Comparison of ENCODE assay signal across 2 cellular contexts in the genomic region with DNA sequence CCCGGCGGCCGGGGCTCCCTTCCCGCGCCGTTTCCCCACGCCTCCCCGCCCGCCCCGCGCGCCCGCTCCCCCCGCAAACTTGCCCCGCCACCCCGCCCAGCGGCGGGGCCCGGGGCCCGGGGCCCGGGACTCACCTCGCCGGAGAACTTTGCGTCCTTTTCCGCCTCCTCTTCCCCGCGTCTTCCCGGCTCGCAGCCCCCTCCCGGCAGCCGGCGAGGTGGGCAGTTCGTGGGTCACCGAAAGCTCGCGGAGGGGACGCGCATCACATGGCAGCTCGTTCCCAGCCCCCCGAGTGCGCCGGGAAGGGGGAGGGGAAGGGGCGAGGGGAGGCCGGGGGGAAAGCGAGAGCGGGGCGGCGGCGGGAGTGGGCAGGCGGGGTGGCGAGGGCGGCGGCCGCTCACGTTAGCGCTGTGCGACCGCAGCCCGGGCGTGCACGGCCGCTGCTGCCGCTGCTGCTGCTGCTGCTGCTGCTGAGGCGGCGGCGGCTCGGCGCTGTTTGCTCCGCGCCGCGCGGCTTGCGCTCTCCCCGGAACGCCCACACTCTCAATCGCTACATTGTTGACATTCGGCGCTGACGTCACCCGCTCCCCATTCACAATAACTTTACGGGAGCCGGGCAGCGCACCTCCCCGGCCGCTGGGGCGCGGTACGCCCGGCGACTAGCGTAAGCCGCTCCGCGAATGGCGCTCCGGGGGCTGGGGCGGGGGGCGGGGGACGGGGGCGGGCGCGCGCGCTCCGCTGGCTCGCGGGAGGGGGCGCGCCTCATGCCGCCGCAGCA.
TF ChIP-seq lines count a peak whose summit lies in the region.

A gene (minus strand): TSS at position 498 of the 778 bp plus-strand sequence. CDS start 287,999 bp downstream, outside the sequence.

TF ChIP-seq in A549, 52 proteins besides CTCF, POLR2A, EP300 and RAD21 (continued from another document):
- TF ChIP-seq, protein P1, sequence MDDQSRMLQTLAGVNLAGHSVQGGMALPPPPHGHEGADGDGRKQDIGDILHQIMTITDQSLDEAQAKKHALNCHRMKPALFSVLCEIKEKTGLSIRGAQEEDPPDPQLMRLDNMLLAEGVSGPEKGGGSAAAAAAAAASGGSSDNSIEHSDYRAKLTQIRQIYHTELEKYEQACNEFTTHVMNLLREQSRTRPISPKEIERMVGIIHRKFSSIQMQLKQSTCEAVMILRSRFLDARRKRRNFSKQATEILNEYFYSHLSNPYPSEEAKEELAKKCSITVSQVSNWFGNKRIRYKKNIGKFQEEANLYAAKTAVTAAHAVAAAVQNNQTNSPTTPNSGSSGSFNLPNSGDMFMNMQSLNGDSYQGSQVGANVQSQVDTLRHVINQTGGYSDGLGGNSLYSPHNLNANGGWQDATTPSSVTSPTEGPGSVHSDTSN (IDR thresholded peaks at IDR 0.05) = no peak
- TF ChIP-seq HOXB13 (CRISPR knock-in tag; IDR thresholded peaks at IDR 0.05; ENCODE audit: low read depth) (no peak), NPAS2 (CRISPR knock-in tag; IDR thresholded peaks at IDR 0.05; ENCODE audit: borderline replicate concordance) (no peak), FOXS1 (CRISPR knock-in tag; IDR thresholded peaks at IDR 0.05) (no peak), JUN (IDR thresholded peaks at IDR 0.05) (no peak), CEBPB (IDR thresholded peaks at IDR 0.05) (no peak), TP53 (CRISPR knock-in tag; IDR thresholded peaks at IDR 0.05) (no peak), GATA3 (IDR thresholded peaks at IDR 0.05; ENCODE audit: borderline replicate concordance) (no peak)
- TF ChIP-seq, protein P2, sequence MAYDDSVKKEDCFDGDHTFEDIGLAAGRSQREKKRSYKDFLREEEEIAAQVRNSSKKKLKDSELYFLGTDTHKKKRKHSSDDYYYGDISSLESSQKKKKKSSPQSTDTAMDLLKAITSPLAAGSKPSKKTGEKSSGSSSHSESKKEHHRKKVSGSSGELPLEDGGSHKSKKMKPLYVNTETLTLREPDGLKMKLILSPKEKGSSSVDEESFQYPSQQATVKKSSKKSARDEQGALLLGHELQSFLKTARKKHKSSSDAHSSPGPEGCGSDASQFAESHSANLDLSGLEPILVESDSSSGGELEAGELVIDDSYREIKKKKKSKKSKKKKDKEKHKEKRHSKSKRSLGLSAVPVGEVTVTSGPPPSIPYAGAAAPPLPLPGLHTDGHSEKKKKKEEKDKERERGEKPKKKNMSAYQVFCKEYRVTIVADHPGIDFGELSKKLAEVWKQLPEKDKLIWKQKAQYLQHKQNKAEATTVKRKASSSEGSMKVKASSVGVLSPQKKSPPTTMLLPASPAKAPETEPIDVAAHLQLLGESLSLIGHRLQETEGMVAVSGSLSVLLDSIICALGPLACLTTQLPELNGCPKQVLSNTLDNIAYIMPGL (CRISPR knock-in tag; IDR thresholded peaks at IDR 0.05; ENCODE audit: borderline replicate concordance) = no peak
TF ChIP-seq in A549: peak in this region for 0.

TF ChIP-seq in liver, 16 proteins besides CTCF, POLR2A, EP300 and RAD21 (continued from another document):
- TF ChIP-seq, protein P3, sequence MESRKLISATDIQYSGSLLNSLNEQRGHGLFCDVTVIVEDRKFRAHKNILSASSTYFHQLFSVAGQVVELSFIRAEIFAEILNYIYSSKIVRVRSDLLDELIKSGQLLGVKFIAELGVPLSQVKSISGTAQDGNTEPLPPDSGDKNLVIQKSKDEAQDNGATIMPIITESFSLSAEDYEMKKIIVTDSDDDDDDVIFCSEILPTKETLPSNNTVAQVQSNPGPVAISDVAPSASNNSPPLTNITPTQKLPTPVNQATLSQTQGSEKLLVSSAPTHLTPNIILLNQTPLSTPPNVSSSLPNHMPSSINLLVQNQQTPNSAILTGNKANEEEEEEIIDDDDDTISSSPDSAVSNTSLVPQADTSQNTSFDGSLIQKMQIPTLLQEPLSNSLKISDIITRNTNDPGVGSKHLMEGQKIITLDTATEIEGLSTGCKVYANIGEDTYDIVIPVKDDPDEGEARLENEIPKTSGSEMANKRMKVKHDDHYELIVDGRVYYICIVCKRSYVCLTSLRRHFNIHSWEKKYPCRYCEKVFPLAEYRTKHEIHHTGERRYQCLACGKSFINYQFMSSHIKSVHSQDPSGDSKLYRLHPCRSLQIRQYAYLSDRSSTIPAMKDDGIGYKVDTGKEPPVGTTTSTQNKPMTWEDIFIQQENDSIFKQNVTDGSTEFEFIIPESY (IDR thresholded peaks at IDR 0.05) = no peak
- TF ChIP-seq JUND (IDR thresholded peaks at IDR 0.05) (no peak), YY1 (IDR thresholded peaks at IDR 0.05) (no peak), HNF4A (conservative IDR thresholded peaks at IDR 0.05) (no peak)
